Comparison of ENCODE assay signal across 8 cellular contexts in the genomic region with DNA sequence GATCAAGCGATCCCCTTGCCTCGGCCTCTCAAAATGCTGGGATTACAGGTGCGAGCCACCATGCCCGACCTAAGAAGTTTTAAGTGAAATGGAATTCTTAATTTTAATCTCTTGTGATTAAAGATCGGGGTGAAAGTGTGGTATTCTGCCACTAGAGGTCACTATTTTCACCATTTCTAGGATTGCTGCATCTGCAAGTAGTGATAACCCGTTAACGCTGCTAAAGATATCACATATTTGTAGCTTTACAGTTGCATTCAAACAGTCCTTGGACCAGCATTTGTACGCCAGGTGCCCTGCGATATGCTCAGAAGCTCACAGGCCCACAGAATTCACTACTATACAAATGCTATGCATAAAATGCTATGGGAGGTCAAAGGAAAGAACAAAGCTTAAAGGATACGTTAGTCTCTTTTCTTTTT. TPM values are rescaled to one million over a fixed set of nuclear protein-coding genes. Genes with fewer than 3 reads are reported as not detected.
DNase-seq lines count a peak whose midpoint lies in the region; ATAC-seq, FAIRE-seq and TF ChIP-seq lines count a peak whose summit lies in the region.

No MANE protein-coding gene starts in this region.

- H4K20me1 ChIP-seq in H9 (ENCODE audit: control insufficient read depth, insufficient read depth, insufficient read length), result no peaks in the 10 kb centered on the region
- no peaks in the 10 kb centered on the region for H4K20me1 ChIP-seq in GM12878 (ENCODE audit: control insufficient read depth, insufficient read depth)

- H3K23ac ChIP-seq in H9 (ENCODE audit: insufficient read length, low read depth, low read length), result no peak overlapping the region

- H2BK120ac ChIP-seq in H9 (ENCODE audit: low read depth, low read length, poor library complexity, severe bottlenecking), result no peak overlapping the region

- no peak overlapping the region for H3K27ac Mint-ChIP-seq in H9

- no peak overlapping the region for H2AK5ac ChIP-seq in H9 (ENCODE audit: insufficient read length, low read length)

- H3K4me2 ChIP-seq in H9 (ENCODE audit: insufficient read depth, insufficient read length, low read length) (no peak overlapping the region), GM12878 (ENCODE audit: control insufficient read depth, insufficient read depth) (no peak overlapping the region)

- H3K27ac ChIP-seq in H9 (ENCODE audit: insufficient read length, low read depth, low read length), result no peak overlapping the region
- H3K27ac ChIP-seq in GM12878 (ENCODE audit: control insufficient read depth, insufficient read depth), result no peak overlapping the region
- no peak overlapping the region for H3K27ac ChIP-seq in suprapubic skin

- no peak overlapping the region for H3K4ac ChIP-seq in H9 (ENCODE audit: low read depth, low read length)

- H3K4me3 ChIP-seq in GM12878 (no peak overlapping the region), suprapubic skin (no peak overlapping the region)

- no peaks in the 10 kb centered on the region for H3K36me3 ChIP-seq in GM12878 (ENCODE audit: control insufficient read depth in 2 of 2, insufficient read depth in 2 of 2, low read length in 1 of 2)
- no peaks in the 10 kb centered on the region for H3K36me3 ChIP-seq in suprapubic skin

- peak; percentile 74 for TF ChIP-seq RAD21 in GM12878 (IDR thresholded peaks at IDR 0.05; ENCODE audit: insufficient read depth, low read depth, low read length)

- H3K4me1 Mint-ChIP-seq in H9, result peaks cover 7 to 10% of the 10 kb centered on the region in 2 experiments

- no TSS peak for BruUV-seq in GM12878 (replicated peaks; lab: Mats Ljungman, UMichigan)

- no peak overlapping the region for H3K4me3 Mint-ChIP-seq in H9

- peak; percentile 55 for DNase-seq in COLO829 (ENCODE audit: low spot score)
- DNase-seq in H9, result no peak
- DNase-seq in NCI-H748 (lab: John Stamatoyannopoulos, UW; ENCODE audit: unreplicated experiment), result peak; percentile 63
- DNase-seq in GM12878 (ENCODE audit: low read depth, low spot score), result no peak
- DNase-seq in suprapubic skin (ENCODE audit: low spot score in 2 of 2), result no peak

- intact Hi-C loops in GM12878 (cut with micrococcal nuclease; ENCODE audit: unreplicated experiment), result loop anchor here (1.0 to 5.0 kb wide), 3 partner anchors 44 to 159 kb away; partner anchors contain the start of gene HIP1R

- FAIRE-seq in GM12878 (lab: Jason Lieb, UNC), result peak; percentile 68
- peak; percentile 96 for FAIRE-seq in islet of Langerhans (lab: Jason Lieb, UNC)

- no peaks in the 10 kb centered on the region for H3K23me2 ChIP-seq in H9 (ENCODE audit: insufficient read length, low read depth, low read length, poor library complexity, severe bottlenecking)

- no peaks in the 10 kb centered on the region for H3K79me1 ChIP-seq in H9 (ENCODE audit: insufficient read depth, low read depth, low read length, poor library complexity, severe bottlenecking)

- no peak overlapping the region for H2BK20ac ChIP-seq in H9 (ENCODE audit: low read depth, low read length, poor library complexity, severe bottlenecking)

- no peak overlapping the region for H4K5ac ChIP-seq in H9 (ENCODE audit: insufficient read length, low read depth, low read length)

- H3K9ac ChIP-seq in H9 (ENCODE audit: extremely low read depth, insufficient read length, low read length) (no peak overlapping the region), GM12878 (ENCODE audit: control insufficient read depth, insufficient read depth, low read length) (no peak overlapping the region)

- TF ChIP-seq POLR2A in GM12878 (IDR thresholded peaks at IDR 0.05; ENCODE audit: low read depth, low read length), result no peak
- TF ChIP-seq POLR2A in suprapubic skin (IDR thresholded peaks at IDR 0.05), result no peak

- in situ Hi-C loops in GM12878 (cut with MboI), result loop anchor here (5.0 kb wide), 1 partner anchor 159 kb away; no protein-coding TSS in a partner anchor

- no peak overlapping the region for H2BK15ac ChIP-seq in H9 (ENCODE audit: low read depth, low read length)

- H3K18ac ChIP-seq in H9 (ENCODE audit: insufficient read length, low read depth, low read length), result no peak overlapping the region

- H4K91ac ChIP-seq in H9 (ENCODE audit: insufficient read length, low read depth, low read length), result no peak overlapping the region

- no peak overlapping the region for H3K56ac ChIP-seq in H9 (ENCODE audit: insufficient read length, low read depth, low read length)

- CTCF ChIA-PET in GM12878 (lab: Yijun Ruan, JAX), result interaction anchor here (0.6 to 4.3 kb wide), 54 partner anchors 9 to 444 kb away, joined by 3 to 46 read pairs (median 4); partner anchors contain the start of genes DENR, HIP1R and MPHOSPH9

- SMC1A ChIA-PET in GM12878 (lab: Charles Lee; ENCODE audit: uncharacterized antibody, unreplicated experiment), result interaction anchor here (0.6 to 3.6 kb wide), 25 partner anchors 9 to 444 kb away, joined by 3 to 30 read pairs (median 4); no protein-coding TSS in a partner anchor

- POLR2A ChIA-PET in GM12878 (lab: Charles Lee), result interaction anchor here (1.0 kb wide), 1 partner anchor 9 kb away, joined by 3 read pairs; no protein-coding TSS in a partner anchor

- no peak overlapping the region for H2AFZ ChIP-seq in H9 (ENCODE audit: low read length)
- no peak overlapping the region for H2AFZ ChIP-seq in GM12878 (ENCODE audit: control insufficient read depth, low read depth, low read length)

- no peak overlapping the region for H3K14ac ChIP-seq in H9 (ENCODE audit: insufficient read depth, low read length)

- no CpG with 5 or more reads among the region's 10 CpGs for WGBS in H9 (ENCODE audit: extremely low coverage, insufficient read length, low lambda C conversion rate)
- WGBS in GM12878 (ENCODE audit: insufficient coverage, insufficient replicate concordance, low lambda C conversion rate, missing lambda C conversion rate), result 10% methylated on average over 10 of the region's 10 CpGs
- WGBS in suprapubic skin, result 11% methylated on average over 10 of the region's 10 CpGs

- H3K79me2 ChIP-seq in H9 (ENCODE audit: insufficient read depth, low read length) (no peaks in the 10 kb centered on the region), GM12878 (ENCODE audit: control insufficient read depth, insufficient read depth, low read length) (no peaks in the 10 kb centered on the region)

- no peak overlapping the region for H2BK5ac ChIP-seq in H9 (ENCODE audit: insufficient read length, low read length)

- H4K8ac ChIP-seq in H9 (replicated peaks; ENCODE audit: insufficient read length, low read depth, low read length), result no peak overlapping the region

- no peak overlapping the region for H3T11ph ChIP-seq in H9 (ENCODE audit: low read length)

- H3K9me3 ChIP-seq in H9 (ENCODE audit: control insufficient read depth, low read depth, low read length) (no peaks in the 10 kb centered on the region), GM12878 (replicated peaks; ENCODE audit: control insufficient read depth, insufficient read depth, low read length) (no peaks in the 10 kb centered on the region), suprapubic skin (no peaks in the 10 kb centered on the region)

- H3K4me1 ChIP-seq in H9 (ENCODE audit: insufficient read depth, low read length) (no peaks in the 10 kb centered on the region), GM12878 (ENCODE audit: control insufficient read depth, insufficient read depth, low read length) (no peaks in the 10 kb centered on the region), suprapubic skin (no peaks in the 10 kb centered on the region)

- H2BK12ac ChIP-seq in H9 (ENCODE audit: insufficient read length, low read depth, low read length), result no peak overlapping the region

- no peaks in the 10 kb centered on the region for H3K27me3 Mint-ChIP-seq in H9 (ENCODE audit: low read depth)

- ATAC-seq in GM12878, result peak; percentile 88
- no peak for ATAC-seq in GM19455 (IDR thresholded peaks at IDR 0.05; ENCODE audit: unreplicated experiment)
- ATAC-seq in GM21447 (IDR thresholded peaks at IDR 0.05; ENCODE audit: unreplicated experiment), result no peak

- RAD21 ChIA-PET in GM12878 (lab: Charles Lee; ENCODE audit: unreplicated experiment), result interaction anchor here (0.8 to 3.4 kb wide), 22 partner anchors 9 to 444 kb away, joined by 3 to 20 read pairs (median 4); partner anchors contain the start of gene HIP1R

- no peaks in the 10 kb centered on the region for H3K36me3 Mint-ChIP-seq in H9 (ENCODE audit: insufficient read depth in 1 of 3, low read depth in 3 of 3)

- TF ChIP-seq EP300 in GM12878 (IDR thresholded peaks at IDR 0.05; ENCODE audit: borderline replicate concordance in 1 of 2, control insufficient read depth in 1 of 2, low read depth in 2 of 2, low read length in 2 of 2), result no peak
- no peak for TF ChIP-seq EP300 in suprapubic skin (IDR thresholded peaks at IDR 0.05)

- peak; percentile 80 for TF ChIP-seq CTCF in H9 (conservative IDR thresholded peaks at IDR 0.05)
- TF ChIP-seq CTCF in GM12878 (IDR thresholded peaks at IDR 0.05 in 2 of 3, conservative IDR thresholded peaks at IDR 0.05 in 1 of 3; ENCODE audit: control insufficient read depth in 2 of 3, extremely low read depth in 1 of 3, insufficient read depth in 1 of 3, low read depth in 3 of 3, low read length in 3 of 3), result peak; percentile 53 to 67 (median 64); a peak in 5 of 6 replicates
- TF ChIP-seq CTCF in suprapubic skin (IDR thresholded peaks at IDR 0.05), result peak; percentile 58 to 63

- H3K9me3 Mint-ChIP-seq in H9, result no peaks in the 10 kb centered on the region; a peak in 1 of 5 replicates

- H3K27me3 ChIP-seq in H9 (ENCODE audit: insufficient read depth, low read length) (no peaks in the 10 kb centered on the region), GM12878 (replicated peaks in 1 of 2; ENCODE audit: control insufficient read depth in 2 of 2, insufficient read depth in 2 of 2, low read length in 1 of 2) (no peaks in the 10 kb centered on the region), suprapubic skin (no peaks in the 10 kb centered on the region)

RNA-seq across cellular contexts. Expression of gene CCDC62, which starts 19.3 kb away (rescaled TPM):
- total RNA-seq in H9 (2021), result 0.22 and 0.79 TPM in 2 replicates
- 3.6 and 3.9 TPM in 2 replicates for total RNA-seq in GM12878 (2013; cell fraction: nucleolus; rRNA removed)
- total RNA-seq in GM12878 (2014; rRNA removed), result 0.28 and 0.33 TPM in 2 replicates
- total RNA-seq in GM12878 (2014; rRNA removed; fragmentation: Illumina TruSeq; extraction: Trizol), result 0.41 and 0.54 TPM in 2 replicates
- 0.48 and 0.59 TPM in 2 replicates for total RNA-seq in GM12878 (2021)
- 0.10 TPM for polyA plus RNA-seq in GM12878 (2011; ENCODE audit: low read depth)
- 0.39 and 0.69 TPM in 2 replicates for polyA plus RNA-seq in GM12878 (2011; rRNA removed)
- polyA plus RNA-seq in GM12878 (2011; cell fraction: cytosol; rRNA removed), result 0.09 and 0.10 TPM in 2 replicates
- polyA plus RNA-seq in GM12878 (2011; cell fraction: nucleus; rRNA removed), result 0.38 and 0.46 TPM in 2 replicates
- 0.22 TPM in 2 replicates for polyA plus RNA-seq in GM12878 (2012)
- 0.29 and 0.54 TPM in 2 replicates for polyA plus RNA-seq in GM12878 (2014; fragmentation: Illumina TruSeq; extraction: Trizol)
- under 1 TPM; 0.08 to 0.09 TPM for polyA plus RNA-seq in GM12878 (2014; fragmentation: Nextera tagmentation; extraction: Ambion mirVana)
- polyA plus RNA-seq in GM12878 (2014; rRNA removed), result 0.20 and 0.32 TPM in 2 replicates
- under 1 TPM; 0.16 to 0.25 TPM for polyA plus RNA-seq in GM12878 (2016; fragmentation: Nextera tagmentation; extraction: Ambion mirVana)
- polyA minus RNA-seq in GM12878 (2011; rRNA and poly(A)+ RNA removed), result 1.1 TPM in 2 replicates
- 0.62 TPM in 1 of 2 replicates, not detected in the other for polyA minus RNA-seq in GM12878 (2011; cell fraction: cytosol; rRNA and poly(A)+ RNA removed)
- 0.24 and 0.57 TPM in 2 replicates for polyA minus RNA-seq in GM12878 (2011; cell fraction: nucleus; rRNA and poly(A)+ RNA removed)
- 1 to 10 TPM in 1 of 4 donors, under 1 TPM in 2, not detected in 1; 0.36 to 2.1 (median 0.38) TPM for total RNA-seq in suprapubic skin

RNA-seq across cellular contexts. Expression of gene DENR, which starts 41.1 kb away (rescaled TPM):
- 104 and 109 TPM in 2 replicates for total RNA-seq in H9 (2021)
- total RNA-seq in GM12878 (2013; cell fraction: nucleolus; rRNA removed), result 71.4 and 71.6 TPM in 2 replicates
- 46.7 and 51.8 TPM in 2 replicates for total RNA-seq in GM12878 (2014; rRNA removed)
- total RNA-seq in GM12878 (2014; rRNA removed; fragmentation: Illumina TruSeq; extraction: Trizol), result 60.4 and 61.4 TPM in 2 replicates
- 52.0 and 54.3 TPM in 2 replicates for total RNA-seq in GM12878 (2021)
- 19.8 TPM for polyA plus RNA-seq in GM12878 (2011; ENCODE audit: low read depth)
- polyA plus RNA-seq in GM12878 (2011; rRNA removed), result 55.6 and 96.0 TPM in 2 replicates
- polyA plus RNA-seq in GM12878 (2011; cell fraction: cytosol; rRNA removed), result 28.4 and 28.7 TPM in 2 replicates
- 16.5 and 26.0 TPM in 2 replicates for polyA plus RNA-seq in GM12878 (2011; cell fraction: nucleus; rRNA removed)
- polyA plus RNA-seq in GM12878 (2012), result 37.3 and 39.8 TPM in 2 replicates
- polyA plus RNA-seq in GM12878 (2014; fragmentation: Illumina TruSeq; extraction: Trizol), result 67.8 and 74.6 TPM in 2 replicates
- polyA plus RNA-seq in GM12878 (2014; fragmentation: Nextera tagmentation; extraction: Ambion mirVana), result 10 to 100 TPM; 29.4 to 44.5 TPM
- polyA plus RNA-seq in GM12878 (2014; rRNA removed), result 50.9 and 61.1 TPM in 2 replicates
- polyA plus RNA-seq in GM12878 (2016; fragmentation: Nextera tagmentation; extraction: Ambion mirVana), result 10 to 100 TPM; 94.2 to 97.7 TPM
- polyA minus RNA-seq in GM12878 (2011; rRNA and poly(A)+ RNA removed), result 20.5 and 20.7 TPM in 2 replicates
- 9.4 and 11.6 TPM in 2 replicates for polyA minus RNA-seq in GM12878 (2011; cell fraction: cytosol; rRNA and poly(A)+ RNA removed)
- polyA minus RNA-seq in GM12878 (2011; cell fraction: nucleus; rRNA and poly(A)+ RNA removed), result 16.1 and 22.9 TPM in 2 replicates
- 10 to 100 TPM; 18.5 to 37.1 (median 20.5) TPM for total RNA-seq in suprapubic skin

RNA-seq across cellular contexts. Expression of gene HIP1R, which starts 41.6 kb away (rescaled TPM):
- total RNA-seq in H9 (2021) (17.4 and 20.0 TPM in 2 replicates), GM12878 (2014; rRNA removed) (23.3 and 27.7 TPM in 2 replicates), GM12878 (2014; rRNA removed; fragmentation: Illumina TruSeq; extraction: Trizol) (6.9 and 10.2 TPM in 2 replicates), GM12878 (2021) (20.7 and 21.7 TPM in 2 replicates), suprapubic skin (100 to 1,000 TPM; 162 to 289 (median 200) TPM)
- total RNA-seq in GM12878 (2013; cell fraction: nucleolus; rRNA removed), result 18.6 and 21.9 TPM in 2 replicates
- 3.2 TPM for polyA plus RNA-seq in GM12878 (2011; ENCODE audit: low read depth)
- polyA plus RNA-seq in GM12878 (2011; rRNA removed) (1.1 and 1.6 TPM in 2 replicates), GM12878 (2014; fragmentation: Illumina TruSeq; extraction: Trizol) (3.4 and 10.4 TPM in 2 replicates), GM12878 (2014; fragmentation: Nextera tagmentation; extraction: Ambion mirVana) (under 1 TPM; 0.18 to 0.35 TPM), GM12878 (2014; rRNA removed) (19.9 and 20.8 TPM in 2 replicates), GM12878 (2016; fragmentation: Nextera tagmentation; extraction: Ambion mirVana) (10 to 100 TPM; 12.9 to 14.4 TPM)
- polyA plus RNA-seq in GM12878 (2011; cell fraction: cytosol; rRNA removed), result 1.1 and 3.2 TPM in 2 replicates
- polyA plus RNA-seq in GM12878 (2011; cell fraction: nucleus; rRNA removed), result 17.7 and 27.4 TPM in 2 replicates
- 5.7 and 6.6 TPM in 2 replicates for polyA plus RNA-seq in GM12878 (2012)
- polyA minus RNA-seq in GM12878 (2011; rRNA and poly(A)+ RNA removed), result 1.9 and 5.3 TPM in 2 replicates
- 1.1 and 1.2 TPM in 2 replicates for polyA minus RNA-seq in GM12878 (2011; cell fraction: cytosol; rRNA and poly(A)+ RNA removed)
- 3.9 and 4.6 TPM in 2 replicates for polyA minus RNA-seq in GM12878 (2011; cell fraction: nucleus; rRNA and poly(A)+ RNA removed)

Comparison
In these comparisons a context has a peak if more than half of its experiments do, and no peak if none do; other contexts are left out.
1. DNase-seq: peak in COLO829 (single experiment) and NCI-H748 (single experiment); none in H9 (single experiment), GM12878 (single experiment) and suprapubic skin (0 of 2).
2. Peak in every context shown above with its lines, with median percentiles within 50 percentile points of each other: CTCF ChIP-seq.